17 cellular contexts compared by ENCODE assay signal in genomic region chr6:82894653-82895259, GRCh38.
DNase-seq lines count a peak whose midpoint lies in the region; ATAC-seq, FAIRE-seq and TF ChIP-seq lines count a peak whose summit lies in the region.
"Had no signal": no experiment of that assay in that cellular context is flagged by ENCODE, and none has a peak within 500 bp of the region (broad histone marks: within the 10 kb centered on the region; RNA-seq: fewer than 3 reads in every experiment).

No MANE protein-coding gene starts in this region.

- TF ChIP-seq CTCF in A673 (conservative IDR thresholded peaks at IDR 0.05; ENCODE audit: low read depth, low read length), result no peak
- TF ChIP-seq CTCF in WTC11 (IDR thresholded peaks at IDR 0.05), result no peak
- TF ChIP-seq CTCF in HepG2 (CRISPR knock-in tag; IDR thresholded peaks at IDR 0.05), result no peak

- TF ChIP-seq RAD21 in HepG2 (CRISPR knock-in tag; IDR thresholded peaks at IDR 0.05), result no peak

- TF ChIP-seq POLR2A in HepG2 (IDR thresholded peaks at IDR 0.05; ENCODE audit: insufficient read depth in 1 of 2, low read depth in 2 of 2, low read length in 2 of 2), result no peak

- H3K27ac ChIP-seq in A673 (ENCODE audit: low read depth, low read length, poor library complexity, severe bottlenecking) (no peak overlapping the region), HepG2 (ENCODE audit: extremely low read length, insufficient read depth, low read length) (no peak overlapping the region)
- H3K27ac ChIP-seq: C4-2B had no signal

- H3K4me3 ChIP-seq in A673 (ENCODE audit: low read depth, low read length, poor library complexity, severe bottlenecking) (no peak overlapping the region), HepG2 (replicated peaks in 1 of 3; ENCODE audit: insufficient read depth in 1 of 3, low read depth in 2 of 3, low read length in 3 of 3) (no peak overlapping the region)
- H3K4me3 ChIP-seq: HAP-1 had no signal

- POLR2A ChIA-PET in A673 (lab: Charles Lee; ENCODE audit: low non-redundant PET), result no interaction called here
- POLR2A ChIA-PET in WTC11 (lab: Charles Lee), result no interaction called here
- POLR2A ChIA-PET in HepG2 (lab: Yijun Ruan, JAX), result no interaction called here

- peaks cover 34% of the 10 kb centered on the region for H3K4me1 Mint-ChIP-seq in WTC11
- H3K4me1 Mint-ChIP-seq: CD4-positive, alpha-beta memory T cell had no signal

- DNase-seq in A673 (ENCODE audit: low spot score) (peak; percentile 20), OCI-M1 (lab: John Stamatoyannopoulos, UW) (peak; percentile 64), WTC11 (ENCODE audit: low spot score) (no peak), HepG2 (ENCODE audit: low spot score) (no peak), NK-92 (lab: John Stamatoyannopoulos, UW; ENCODE audit: unreplicated experiment) (no peak)
- DNase-seq: BE2C; CD4-positive, alpha-beta memory T cell; COR-L47; GF-D8; KG1 had no signal

- CTCF ChIA-PET in A673 (lab: Charles Lee) (no interaction called here), WTC11 (lab: Charles Lee) (interaction anchor here (0.6 kb wide), 1 partner anchor 233 kb away, joined by 3 read pairs; no protein-coding TSS in a partner anchor), HepG2 (lab: Yijun Ruan, JAX; ENCODE audit: low intra/inter-chr PET ratio, low total read pairs) (no interaction called here)

- ATAC-seq in WTC11 (no peak), HepG2 (no peak), GM19351 (IDR thresholded peaks at IDR 0.05; ENCODE audit: unreplicated experiment) (no peak), GM19455 (IDR thresholded peaks at IDR 0.05; ENCODE audit: unreplicated experiment) (no peak), GM21717 (IDR thresholded peaks at IDR 0.05; ENCODE audit: unreplicated experiment) (no peak)

- H3K27ac Mint-ChIP-seq in WTC11, result 0 out of 2 replicates have a peak overlapping the region, but pooled peaks have one; percentile 22
- H3K27ac Mint-ChIP-seq: CD4-positive, alpha-beta memory T cell had no signal

- H3K4me1 ChIP-seq in A673 (ENCODE audit: insufficient read depth, low read length, poor library complexity, severe bottlenecking), result no peaks in the 10 kb centered on the region
- no peaks in the 10 kb centered on the region for H3K4me1 ChIP-seq in HepG2 (ENCODE audit: insufficient read depth, low read length)
- H3K4me1 ChIP-seq: BE2C, HAP-1 had no signal

- intact Hi-C loops in A673 (cut with micrococcal nuclease; ENCODE audit: unreplicated experiment), result no loop called here
- intact Hi-C loops in HepG2 (cut with micrococcal nuclease; ENCODE audit: unreplicated experiment), result no loop called here

- H2AFZ ChIP-seq in HepG2 (ENCODE audit: low read length), result no peak overlapping the region

- BruUV-seq in A673 (replicated peaks; lab: Mats Ljungman, UMichigan), result no TSS peak
- no TSS peak for BruUV-seq in HepG2 (replicated peaks; lab: Mats Ljungman, UMichigan)

- FAIRE-seq in HepG2 (lab: Jason Lieb, UNC), result no peak
- FAIRE-seq: D721Med, H1 had no signal

- H4K20me1 ChIP-seq in HepG2 (ENCODE audit: insufficient read depth, low read length), result no peaks in the 10 kb centered on the region

- no peak overlapping the region for H3K4me2 ChIP-seq in HepG2 (ENCODE audit: low read depth, low read length)

- H3K9me3 ChIP-seq in A673 (ENCODE audit: low read depth, low read length, poor library complexity, severe bottlenecking), result no peaks in the 10 kb centered on the region
- no peaks in the 10 kb centered on the region for H3K9me3 ChIP-seq in HepG2 (ENCODE audit: low read length)
- H3K9me3 ChIP-seq: BE2C, HAP-1 had no signal

- H3K79me2 ChIP-seq in HepG2 (ENCODE audit: insufficient read depth, low read length), result no peaks in the 10 kb centered on the region

- H3K27me3 Mint-ChIP-seq in WTC11 (ENCODE audit: low read depth), result no peaks in the 10 kb centered on the region
- H3K27me3 Mint-ChIP-seq: CD4-positive, alpha-beta memory T cell had no signal

- in situ Hi-C loops in HepG2 (cut with HindIII; ENCODE audit: extremely low pct_ligation_motif_present, low pct_unique_long_range_greater_than_20kb), result no loop called here

- peaks cover 9% of the 10 kb centered on the region for H3K36me3 Mint-ChIP-seq in WTC11

- H3K4me3 Mint-ChIP-seq in WTC11, result no peak overlapping the region

- H3K36me3 ChIP-seq in A673 (ENCODE audit: insufficient read depth, low read length, poor library complexity, severe bottlenecking) (no peaks in the 10 kb centered on the region), HepG2 (replicated peaks in 1 of 2; ENCODE audit: control insufficient read depth in 1 of 2, insufficient read depth in 2 of 2, low read length in 2 of 2) (no peaks in the 10 kb centered on the region)
- H3K36me3 ChIP-seq: BE2C, HAP-1 had no signal

- TF ChIP-seq EP300 in HepG2 (IDR thresholded peaks at IDR 0.05; ENCODE audit: low read depth in 2 of 2, low read length in 2 of 2), result no peak
- TF ChIP-seq EP300 in HepG2 (CRISPR knock-in tag; IDR thresholded peaks at IDR 0.05; ENCODE audit: borderline replicate concordance), result no peak

- no peak overlapping the region for H3K9ac ChIP-seq in HepG2 (ENCODE audit: insufficient read depth, low read depth, low read length)

- peaks cover 8% of the 10 kb centered on the region for H3K9me3 Mint-ChIP-seq in WTC11

- WGBS in HepG2 (ENCODE audit: low lambda C conversion rate), result 97% methylated on average over 6 of the region's 6 CpGs

- H3K27me3 ChIP-seq in A673 (replicated peaks; ENCODE audit: insufficient read depth, low read depth, low read length, poor library complexity) (no peaks in the 10 kb centered on the region), HepG2 (ENCODE audit: control insufficient read depth in 1 of 2, insufficient read depth in 2 of 2, low read length in 2 of 2) (no peaks in the 10 kb centered on the region)
- H3K27me3 ChIP-seq: BE2C had no signal

TF ChIP-seq in WTC11, 78 proteins besides CTCF, POLR2A, EP300 and RAD21 (continues in another document):
- no peak for TF ChIP-seq CREB1 (CRISPR knock-in tag; IDR thresholded peaks at IDR 0.05)
- TF ChIP-seq ZNF138 (CRISPR knock-in tag; conservative IDR thresholded peaks at IDR 0.05), result no peak
- TF ChIP-seq TCF7 (CRISPR knock-in tag; IDR thresholded peaks at IDR 0.05; ENCODE audit: low read depth), result no peak
- TF ChIP-seq PREB (CRISPR knock-in tag; IDR thresholded peaks at IDR 0.05; ENCODE audit: borderline replicate concordance), result no peak
- TF ChIP-seq ATF1 (CRISPR knock-in tag; IDR thresholded peaks at IDR 0.05), result no peak

TF ChIP-seq in HepG2, 621 proteins besides CTCF, POLR2A, EP300 and RAD21:
- no peak for TF ChIP-seq BCL3 (CRISPR knock-in tag; IDR thresholded peaks at IDR 0.05)
- TF ChIP-seq NFE2L2 (IDR thresholded peaks at IDR 0.05; ENCODE audit: low read length), result 0 out of 2 replicates have a peak, but pooled peaks have one; percentile 23
- TF ChIP-seq RELA (CRISPR knock-in tag; IDR thresholded peaks at IDR 0.05), result no peak
TF ChIP-seq in HepG2: peak in this region for 1.

Comparison
In these comparisons a context has a peak if more than half of its experiments do, and no peak if none do; other contexts are left out.
1. DNase-seq: peak in A673 (single experiment) and OCI-M1 (single experiment); none in WTC11 (single experiment), HepG2 (single experiment) and NK-92 (single experiment).